Comparison of ENCODE assay signal across 9 cellular contexts in genomic region chr20:14879020-14879697, GRCh38.
DNase-seq lines count a peak whose midpoint lies in the region; ATAC-seq and TF ChIP-seq lines count a peak whose summit lies in the region.
"Had no signal": no experiment of that assay in that cellular context is flagged by ENCODE, and none has a peak within 500 bp of the region (broad histone marks: within the 10 kb centered on the region; RNA-seq: fewer than 3 reads in every experiment).

No MANE protein-coding gene starts in this region.

- no peak for TF ChIP-seq CTCF in 22Rv1 (IDR thresholded peaks at IDR 0.05)

- peak; percentile 62 for ATAC-seq in GM19035 (IDR thresholded peaks at IDR 0.05; ENCODE audit: unreplicated experiment)
- peak; percentile 54 for ATAC-seq in HG03558 (IDR thresholded peaks at IDR 0.05; ENCODE audit: extremely low read depth, unreplicated experiment)
- no peak for ATAC-seq in activated T-cell treated with anti-CD3 and anti-CD28 coated beads, Interleukin-2, amount 50 U/mL, for 4 hours

- CTCF ChIA-PET in activated CD4-positive, alpha-beta memory T cell treated with anti-CD3 and anti-CD28 coated beads for 36 hours (lab: Charles Lee), result no interaction called here

- intact Hi-C loops in activated CD4-positive, alpha-beta memory T cell treated with anti-CD3 and anti-CD28 coated beads for 36 hours (cut with micrococcal nuclease), result no loop called here

- H3K36me3 Mint-ChIP-seq in activated CD4-positive, alpha-beta memory T cell treated with anti-CD3 and anti-CD28 coated beads for 36 hours, result no peaks in the 10 kb centered on the region
- no peaks in the 10 kb centered on the region for H3K36me3 Mint-ChIP-seq in activated T-cell treated with anti-CD3 and anti-CD28 coated beads, Interleukin-2, amount 50 U/mL, for 4 hours (ENCODE audit: insufficient read depth)
- H3K36me3 Mint-ChIP-seq: activated naive CD4-positive, alpha-beta T cell treated with anti-CD3 and anti-CD28 coated beads, Interleukin-2, amount 50 U/mL, for 24 hours had no signal

- no peaks in the 10 kb centered on the region for H3K4me1 Mint-ChIP-seq in activated CD4-positive, alpha-beta memory T cell treated with anti-CD3 and anti-CD28 coated beads for 36 hours (ENCODE audit: low read depth)
- no peaks in the 10 kb centered on the region for H3K4me1 Mint-ChIP-seq in activated T-cell treated with anti-CD3 and anti-CD28 coated beads, Interleukin-2, amount 50 U/mL, for 4 hours (ENCODE audit: low read depth)
- H3K4me1 Mint-ChIP-seq: activated naive CD4-positive, alpha-beta T cell treated with anti-CD3 and anti-CD28 coated beads, Interleukin-2, amount 50 U/mL, for 24 hours had no signal

- DNase-seq in dedifferentiated amniotic fluid mesenchymal stem cell (ENCODE audit: extremely low spot score) (peak; percentile 81), DMS 273 treated with DMSO at 0.1 percent for 48 hours (lab: John Stamatoyannopoulos, UW) (no peak), AG08396 (ENCODE audit: low spot score) (no peak)
- no peak for DNase-seq in activated CD4-positive, alpha-beta memory T cell treated with anti-CD3 and anti-CD28 coated beads for 36 hours
- DNase-seq in activated T-cell treated with anti-CD3 and anti-CD28 coated beads, Interleukin-2, amount 50 U/mL, for 4 hours, result no peak

- no peak overlapping the region for H3K27ac Mint-ChIP-seq in activated CD4-positive, alpha-beta memory T cell treated with anti-CD3 and anti-CD28 coated beads for 36 hours
- H3K27ac Mint-ChIP-seq: activated naive CD4-positive, alpha-beta T cell treated with anti-CD3 and anti-CD28 coated beads, Interleukin-2, amount 50 U/mL, for 24 hours had no signal

- H3K4me3 Mint-ChIP-seq in activated CD4-positive, alpha-beta memory T cell treated with anti-CD3 and anti-CD28 coated beads for 36 hours, result no peak overlapping the region
- H3K4me3 Mint-ChIP-seq in activated T-cell treated with anti-CD3 and anti-CD28 coated beads, Interleukin-2, amount 50 U/mL, for 4 hours, result no peak overlapping the region
- H3K4me3 Mint-ChIP-seq: activated naive CD4-positive, alpha-beta T cell treated with anti-CD3 and anti-CD28 coated beads, Interleukin-2, amount 50 U/mL, for 24 hours had no signal

- peak overlapping the region; percentile 71 for H3K27ac ChIP-seq in 22Rv1

- peaks cover 22% of the 10 kb centered on the region for H3K9me3 Mint-ChIP-seq in activated CD4-positive, alpha-beta memory T cell treated with anti-CD3 and anti-CD28 coated beads for 36 hours
- H3K9me3 Mint-ChIP-seq in activated T-cell treated with anti-CD3 and anti-CD28 coated beads, Interleukin-2, amount 50 U/mL, for 4 hours, result peaks cover 10% of the 10 kb centered on the region

- no peaks in the 10 kb centered on the region for H3K27me3 Mint-ChIP-seq in activated CD4-positive, alpha-beta memory T cell treated with anti-CD3 and anti-CD28 coated beads for 36 hours
- no peaks in the 10 kb centered on the region for H3K27me3 Mint-ChIP-seq in activated T-cell treated with anti-CD3 and anti-CD28 coated beads, Interleukin-2, amount 50 U/mL, for 4 hours (ENCODE audit: low read depth)
- H3K27me3 Mint-ChIP-seq: activated naive CD4-positive, alpha-beta T cell treated with anti-CD3 and anti-CD28 coated beads, Interleukin-2, amount 50 U/mL, for 24 hours had no signal

- POLR2A ChIA-PET in activated CD4-positive, alpha-beta memory T cell treated with anti-CD3 and anti-CD28 coated beads for 36 hours (lab: Charles Lee), result no interaction called here

Comparison
In these comparisons a context has a peak if more than half of its experiments do, and no peak if none do; other contexts are left out.
1. ATAC-seq: peak in GM19035 (single experiment) and HG03558 (single experiment); none in activated T-cell treated with anti-CD3 and anti-CD28 coated beads, Interleukin-2, amount 50 U/mL, for 4 hours (0 of 2).